Comparison of ENCODE assay signal across 20 cellular contexts in the genomic region with DNA sequence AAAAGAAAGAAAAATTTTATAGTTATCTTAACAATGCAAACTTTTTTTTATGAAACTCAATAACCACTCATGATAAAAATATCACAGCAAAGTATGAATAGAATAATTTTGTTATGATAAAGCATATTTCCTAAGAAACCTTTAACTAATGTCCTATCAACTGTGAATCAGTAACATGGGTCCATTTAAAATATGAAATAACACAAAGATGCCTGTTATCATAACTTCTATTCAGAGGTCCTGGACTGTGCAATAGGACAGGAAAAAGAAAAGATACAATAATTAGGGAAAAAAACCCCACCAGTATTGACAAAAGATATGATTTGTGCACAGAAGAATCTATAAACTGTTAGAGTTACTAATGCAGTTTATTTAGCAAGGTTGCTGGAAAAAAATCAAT.
"Had no signal": no experiment of that assay in that cellular context is flagged by ENCODE, and none has a peak within 500 bp of the region (broad histone marks: within the 10 kb centered on the region; RNA-seq: fewer than 3 reads in every experiment).

No MANE protein-coding gene starts in this region.

- DNase-seq: Kasumi-1, MM.1S, NCI-H1092 treated with DMSO at 0.1 percent for 48 hours, NCI-H1436, NCI-H187, NCI-H2029, NCI-H2081 treated with DMSO at 0.1 percent for 48 hours, NCI-H2171, NCI-H446, NCI-H510A, NCI-H524 treated with DMSO at 0.1 percent for 48 hours, NCI-H69, NCI-H774, Right ventricle myocardium superior, RPMI8226, SIG-M5 had no signal

- H3K9me3 ChIP-seq: SJSA1 had no signal

- H3K4me1 ChIP-seq: SJSA1 had no signal

- H3K27me3 ChIP-seq: SJSA1 had no signal

- FAIRE-seq: RCC 7860 had no signal

- H3K4me3 ChIP-seq: SJSA1, SK-N-MC had no signal

- H3K27ac ChIP-seq: KMS-11, SJSA1, SK-N-MC had no signal
